In the genomic region with DNA sequence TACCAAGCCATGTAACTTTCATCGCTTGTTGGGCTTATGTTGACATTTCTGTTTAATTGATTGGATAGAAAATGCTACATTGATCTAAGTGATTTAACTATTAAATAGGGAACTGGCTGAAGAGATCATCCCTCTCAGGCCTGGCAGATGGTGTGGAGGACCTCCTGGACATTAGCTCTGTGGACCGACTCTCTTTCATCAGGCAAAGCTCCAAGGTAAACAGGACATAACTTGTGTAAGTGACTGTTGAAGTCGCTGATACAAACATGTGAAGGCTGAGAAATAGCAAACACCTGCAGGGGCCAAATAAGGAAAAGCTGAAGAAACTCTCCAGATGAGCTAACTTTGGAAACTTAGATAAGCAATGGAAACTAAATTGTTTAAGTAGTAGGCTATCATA, we compare ENCODE assay signal across 22 cellular contexts.
"Had no signal": no experiment of that assay in that cellular context is flagged by ENCODE, and none has a peak within 500 bp of the region (broad histone marks: within the 10 kb centered on the region; RNA-seq: fewer than 3 reads in every experiment).

No MANE protein-coding gene starts in this region.

- H3K27ac ChIP-seq: ascending aorta, body of pancreas, Peyer's patch, RWPE1 had no signal

- H3K4me3 ChIP-seq: ascending aorta, body of pancreas, Peyer's patch had no signal

- H3K36me3 ChIP-seq: ascending aorta, Peyer's patch had no signal

- DNase-seq: activated CD4-positive, alpha-beta T cell treated with anti-CD3 and anti-CD28 coated beads for 48 hours; activated CD4-positive, alpha-beta T cell treated with anti-CD3 and anti-CD28 coated beads, Interleukin-2, amount 50 U/mL, for 48 hours; activated CD4-positive, CD25-positive, alpha-beta regulatory T cell treated with anti-CD3 and anti-CD28 coated beads, Interleukin-2, amount 50 U/mL, for 72 hours; activated CD8-positive, alpha-beta memory T cell treated with anti-CD3 and anti-CD28 coated beads, Interleukin-2, amount 10 ng/mL, durations not matched to agents 7 days and 5 days; activated effector memory CD4-positive, alpha-beta T cell treated with anti-CD3 and anti-CD28 coated beads, Interleukin-2, amount 50 U/mL, for 16 hours; activated naive CD4-positive, alpha-beta T cell treated with Interleukin-2 at 50 U/mL for 16 hours; activated naive CD8-positive, alpha-beta T cell treated with anti-CD3 and anti-CD28 coated beads, Interleukin-2, amount 50 U/mL, for 24 hours; activated T-cell treated with anti-CD3 and anti-CD28 coated beads, Interleukin-2, amount 50 U/mL, for 4 hours; amniotic stem cell; Kasumi-1; KBM-7; NCI-H1417; NCI-H2029; NCI-H2107; NCI-H2171 treated with DMSO at 0.1 percent for 48 hours; NCI-H524 treated with DMSO at 0.1 percent for 48 hours; NCI-H82; Peyer's patch; Right ventricle myocardium superior had no signal

- H3K4me1 ChIP-seq: ascending aorta, Peyer's patch had no signal

- H3K27me3 ChIP-seq: ascending aorta, body of pancreas, Peyer's patch had no signal

- H3K9me3 ChIP-seq: ascending aorta, body of pancreas, Peyer's patch had no signal
